ENCODE assay signal across 21 cellular contexts in genomic region chr16:6105115-6105514, GRCh38.
"Had no signal": no experiment of that assay in that cellular context is flagged by ENCODE, and none has a peak within 500 bp of the region (broad histone marks: within the 10 kb centered on the region; RNA-seq: fewer than 3 reads in every experiment).

No MANE protein-coding gene starts in this region.

- H3K27me3 ChIP-seq: breast epithelium, neutrophil, pancreas had no signal

- H3K36me3 ChIP-seq: breast epithelium, lower lobe of right lung, neutrophil, pancreas had no signal

- H3K4me2 ChIP-seq: smooth muscle cell had no signal

- H3K4me3 ChIP-seq: breast epithelium, lower lobe of right lung, pancreas, smooth muscle cell had no signal

- H3K4me1 ChIP-seq: breast epithelium, lower lobe of right lung, pancreas had no signal

- DNase-seq: activated CD4-positive, alpha-beta memory T cell treated with anti-CD3 and anti-CD28 coated beads, Interleukin-2, amount 10 ng/mL, durations not matched to agents 7 days and 5 days; activated CD4-positive, alpha-beta T cell treated with anti-CD3 and anti-CD28 coated beads for 48 hours; activated CD4-positive, CD25-positive, alpha-beta regulatory T cell; activated CD8-positive, alpha-beta memory T cell treated with anti-CD3 and anti-CD28 coated beads, Interleukin-2, amount 10 ng/mL, durations not matched to agents 7 days and 5 days; activated naive CD4-positive, alpha-beta T cell treated with Interleukin-2 at 50 U/mL for 16 hours; activated naive CD8-positive, alpha-beta T cell treated with anti-CD3 and anti-CD28 coated beads, Interleukin-2, amount 10 ng/mL, durations not matched to agents 7 days and 5 days; amygdala; cerebellar nuclear complex; effector memory CD4-positive, alpha-beta T cell; foreskin melanocyte; glutamatergic neuron; hippocampal formation; islet precursor cell; lower lobe of right lung; natural killer cell; pancreas; stimulated activated CD4-positive, alpha-beta T cell treated with anti-CD3 and anti-CD28 coated beads, Interleukin-4, amount 100 ng/mL, for 1 hour; stimulated activated naive CD8-positive, alpha-beta T cell treated with anti-CD3 and anti-CD28 coated beads, Interleukin-15, amount 100 ng/mL, for 72 hours had no signal

- H3K9me3 ChIP-seq: breast epithelium, lower lobe of right lung, neutrophil, pancreas had no signal

- H3K27ac ChIP-seq: breast epithelium, lower lobe of right lung, neutrophil, pancreas had no signal
